19 cellular contexts compared by ENCODE assay signal in the genomic region with DNA sequence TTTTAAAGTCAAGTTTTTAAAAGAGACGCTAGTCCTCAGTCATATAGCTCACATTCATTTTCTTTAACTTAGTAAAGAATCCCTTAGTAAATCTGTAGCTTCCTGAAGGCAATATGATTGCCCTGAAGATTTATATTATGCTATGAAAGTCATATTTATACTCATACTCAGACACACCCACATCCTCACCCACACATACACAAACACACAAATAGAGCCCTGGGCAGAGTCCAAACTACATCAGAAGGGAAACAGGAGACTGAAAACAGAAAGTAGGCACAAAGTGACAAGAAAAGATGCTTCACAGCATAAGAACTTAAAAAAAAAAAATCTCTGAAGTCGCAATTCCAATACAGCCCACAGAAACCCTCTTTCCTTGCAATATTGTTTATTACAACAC.
DNase-seq lines count a peak whose midpoint lies in the region; ATAC-seq and TF ChIP-seq lines count a peak whose summit lies in the region.
"Had no signal": no experiment of that assay in that cellular context is flagged by ENCODE, and none has a peak within 500 bp of the region (broad histone marks: within the 10 kb centered on the region; RNA-seq: fewer than 3 reads in every experiment).

No MANE protein-coding gene starts in this region.

- intact Hi-C loops in natural killer cell (cut with micrococcal nuclease) (no loop called here), left ventricle myocardium inferior (cut with micrococcal nuclease) (no loop called here)

- no peak overlapping the region for H3K9ac ChIP-seq in MM.1S (ENCODE audit: low read length)
- no peak overlapping the region for H3K9ac ChIP-seq in SK-N-MC (ENCODE audit: insufficient read length)
- no peak overlapping the region for H3K9ac ChIP-seq in smooth muscle cell (ENCODE audit: low read depth)
- H3K9ac ChIP-seq: BLaER1 had no signal

- H3K27me3 ChIP-seq in MM.1S (replicated peaks; ENCODE audit: insufficient read depth, low read length) (no peaks in the 10 kb centered on the region), smooth muscle cell (ENCODE audit: low read depth) (no peaks in the 10 kb centered on the region), left ventricle myocardium inferior (ENCODE audit: low read depth) (no peaks in the 10 kb centered on the region)
- H3K27me3 ChIP-seq: BLaER1 had no signal

- DNase-seq in MM.1S, result peak; percentile 6
- no peak for DNase-seq in SK-N-MC (ENCODE audit: low read depth, low spot score)
- DNase-seq in fibroblast of gingiva (ENCODE audit: low read depth), result peak; percentile 3
- DNase-seq in smooth muscle cell (lab: John Stamatoyannopoulos, UW; ENCODE audit: unreplicated experiment), result no peak
- DNase-seq in natural killer cell, result no peak
- no peak for DNase-seq in left ventricle myocardium inferior
- DNase-seq: CD4-positive, CD25-positive, alpha-beta regulatory T cell; IMR-90; KG1; NCI-H1048; NCI-H1694; NCI-H2029 treated with DMSO at 0.1 percent for 48 hours; NCI-H446 treated with DMSO at 0.1 percent for 48 hours; NCI-H526; RPMI8226; SHP77 treated with DMSO at 0.1 percent for 48 hours had no signal

- H3F3A ChIP-seq in MM.1S (ENCODE audit: insufficient read depth, low read length) (no peaks in the 10 kb centered on the region), smooth muscle cell (ENCODE audit: low read depth) (no peaks in the 10 kb centered on the region)

- H3K4me3 Mint-ChIP-seq in natural killer cell, result no peak overlapping the region
- H3K4me3 Mint-ChIP-seq: CD4-positive, CD25-positive, alpha-beta regulatory T cell had no signal

- H3K9me2 ChIP-seq in MM.1S (replicated peaks; ENCODE audit: insufficient read depth, low read length), result no peaks in the 10 kb centered on the region

- H4K20me1 ChIP-seq in MM.1S (ENCODE audit: insufficient read depth, low read length) (no peaks in the 10 kb centered on the region), smooth muscle cell (ENCODE audit: low read depth) (no peaks in the 10 kb centered on the region)
- H4K20me1 ChIP-seq: BLaER1 had no signal

- H2AFZ ChIP-seq in MM.1S (ENCODE audit: low read length), result no peak overlapping the region
- peak overlapping the region; percentile 30 for H2AFZ ChIP-seq in smooth muscle cell (ENCODE audit: low read depth)

- WGBS in smooth muscle cell (ENCODE audit: low lambda C conversion rate), result 93% methylated on average over 2 of the region's 2 CpGs

- no peak overlapping the region for H3K4me2 ChIP-seq in MM.1S (ENCODE audit: low read depth, low read length)
- no peak overlapping the region for H3K4me2 ChIP-seq in smooth muscle cell
- H3K4me2 ChIP-seq: BLaER1 had no signal

- H3K79me2 ChIP-seq in MM.1S (ENCODE audit: low read length), result no peaks in the 10 kb centered on the region
- H3K79me2 ChIP-seq in smooth muscle cell (ENCODE audit: low read depth), result no peaks in the 10 kb centered on the region

- H3K27ac Mint-ChIP-seq in natural killer cell, result no peak overlapping the region
- H3K27ac Mint-ChIP-seq: CD4-positive, CD25-positive, alpha-beta regulatory T cell had no signal

- peaks cover 16% of the 10 kb centered on the region in 2 donors for H3K9me3 Mint-ChIP-seq in natural killer cell

- H3K27me3 Mint-ChIP-seq in natural killer cell (ENCODE audit: low read depth in 2 of 2), result no peaks in the 10 kb centered on the region
- H3K27me3 Mint-ChIP-seq: CD4-positive, CD25-positive, alpha-beta regulatory T cell had no signal

- H3K4me1 Mint-ChIP-seq in natural killer cell, result no peaks in the 10 kb centered on the region
- H3K4me1 Mint-ChIP-seq: CD4-positive, CD25-positive, alpha-beta regulatory T cell had no signal

- no peaks in the 10 kb centered on the region for H3K36me3 Mint-ChIP-seq in natural killer cell
- H3K36me3 Mint-ChIP-seq: CD4-positive, CD25-positive, alpha-beta regulatory T cell had no signal

- H3K27ac ChIP-seq in MM.1S (ENCODE audit: low read length) (no peak overlapping the region), SK-N-MC (peak overlapping the region; percentile 38), smooth muscle cell (ENCODE audit: low read depth) (no peak overlapping the region), left ventricle myocardium inferior (replicated peaks) (no peak overlapping the region)
- H3K27ac ChIP-seq: BLaER1 had no signal

- H3K4me3 ChIP-seq in MM.1S (ENCODE audit: low read length), result no peak overlapping the region
- H3K4me3 ChIP-seq in SK-N-MC, result no peak overlapping the region
- no peak overlapping the region for H3K4me3 ChIP-seq in smooth muscle cell
- no peak overlapping the region for H3K4me3 ChIP-seq in left ventricle myocardium inferior
- H3K4me3 ChIP-seq: BLaER1 had no signal

- no peaks in the 10 kb centered on the region for H3K9me3 ChIP-seq in MM.1S (replicated peaks; ENCODE audit: insufficient read depth, low read length)
- no peaks in the 10 kb centered on the region for H3K9me3 ChIP-seq in SK-N-MC (ENCODE audit: low read depth, low read length)
- no peaks in the 10 kb centered on the region for H3K9me3 ChIP-seq in smooth muscle cell (replicated peaks; ENCODE audit: low read depth)
- H3K9me3 ChIP-seq in left ventricle myocardium inferior (replicated peaks), result no peaks in the 10 kb centered on the region
- H3K9me3 ChIP-seq: BLaER1 had no signal

- H3K4me1 ChIP-seq in MM.1S (ENCODE audit: low read length), result peaks cover 7% of the 10 kb centered on the region; the same call in 1 of the 2 replicates
- no peaks in the 10 kb centered on the region for H3K4me1 ChIP-seq in smooth muscle cell (ENCODE audit: low read depth)
- no peaks in the 10 kb centered on the region for H3K4me1 ChIP-seq in left ventricle myocardium inferior
- H3K4me1 ChIP-seq: BLaER1 had no signal

- ATAC-seq in natural killer cell (no peak), GM21526 (IDR thresholded peaks at IDR 0.05; ENCODE audit: low FRiP score, unreplicated experiment) (no peak)
- ATAC-seq: HCT116 had no signal

- H3K36me3 ChIP-seq in MM.1S (replicated peaks; ENCODE audit: insufficient read depth, low read length), result no peaks in the 10 kb centered on the region
- H3K36me3 ChIP-seq in SK-N-MC (ENCODE audit: insufficient read depth, low read length), result no peaks in the 10 kb centered on the region
- H3K36me3 ChIP-seq in smooth muscle cell (ENCODE audit: low read depth), result no peaks in the 10 kb centered on the region
- no peaks in the 10 kb centered on the region for H3K36me3 ChIP-seq in left ventricle myocardium inferior
- H3K36me3 ChIP-seq: BLaER1 had no signal

- no peak for TF ChIP-seq CTCF in MM.1S (IDR thresholded peaks at IDR 0.05; ENCODE audit: low read length)
- no peak for TF ChIP-seq CTCF in smooth muscle cell (IDR thresholded peaks at IDR 0.05; ENCODE audit: borderline replicate concordance, insufficient read depth, poor library complexity, severe bottlenecking)
- no peak for TF ChIP-seq CTCF in natural killer cell (IDR thresholded peaks at IDR 0.05)
- no peak for TF ChIP-seq CTCF in left ventricle myocardium inferior (IDR thresholded peaks at IDR 0.05; ENCODE audit: borderline replicate concordance)

Comparison
In these comparisons a context has a peak if more than half of its experiments do, and no peak if none do; other contexts are left out.
1. DNase-seq: peak in MM.1S (single experiment) and fibroblast of gingiva (single experiment); none in SK-N-MC (single experiment), smooth muscle cell (single experiment), natural killer cell (single experiment) and left ventricle myocardium inferior (single experiment).